7 cellular contexts compared by ENCODE assay signal in genomic region chr5:57174850-57175525, GRCh38. TPM values are rescaled to one million over a fixed set of nuclear protein-coding genes. Genes with fewer than 3 reads are reported as not detected.
A peak's percentile ranks its signal among the peaks of the same experiment; 100 is the strongest.
DNase-seq lines count a peak whose midpoint lies in the region; ATAC-seq and TF ChIP-seq lines count a peak whose summit lies in the region.

No MANE protein-coding gene starts in this region.

- peaks cover 29% of the 10 kb centered on the region for H3K36me3 ChIP-seq in HAP-1 (replicated peaks)
- H3K36me3 ChIP-seq in Panc1 (ENCODE audit: control insufficient read depth, insufficient read depth, low read length), result peaks cover 17% of the 10 kb centered on the region
- peaks cover 5% of the 10 kb centered on the region for H3K36me3 ChIP-seq in neutrophil

- TF ChIP-seq CTCF in Panc1 (IDR thresholded peaks at IDR 0.05) (no peak), epithelial cell of esophagus (IDR thresholded peaks at IDR 0.05; ENCODE audit: insufficient read depth, low read depth, low read length, missing control alignments) (no peak), neutrophil (IDR thresholded peaks at IDR 0.05) (no peak)

- H3K27me3 ChIP-seq in HAP-1 (ENCODE audit: low read depth), result no peaks in the 10 kb centered on the region
- no peaks in the 10 kb centered on the region for H3K27me3 ChIP-seq in Panc1 (ENCODE audit: control insufficient read depth, insufficient read depth, low read length)
- H3K27me3 ChIP-seq in neutrophil, result no peaks in the 10 kb centered on the region

- intact Hi-C loops in Panc1 (cut with micrococcal nuclease; ENCODE audit: unreplicated experiment), result no loop called here

- peaks cover 10% of the 10 kb centered on the region for H3K4me1 ChIP-seq in HAP-1
- H3K4me1 ChIP-seq in Panc1 (ENCODE audit: control insufficient read depth, insufficient read depth, low read length), result peaks cover 15% of the 10 kb centered on the region; the same call in 1 of the 2 replicates
- peaks cover 68 to 69% of the 10 kb centered on the region in 2 experiments for H3K4me1 ChIP-seq in neutrophil (ENCODE audit: control insufficient read depth in 1 of 2, insufficient read depth in 1 of 2, low read depth in 1 of 2, low read length in 1 of 2)

- BruUV-seq in Panc1 (replicated peaks; lab: Mats Ljungman, UMichigan), result no TSS peak

- POLR2A ChIA-PET in Panc1 (lab: Charles Lee), result interaction anchor here (1.3 kb wide), 1 partner anchor 16 kb away, joined by 3 read pairs; no protein-coding TSS in a partner anchor

- H3K4me3 ChIP-seq in HAP-1, result peak overlapping the region; percentile 99
- peak overlapping the region; percentile 98 for H3K4me3 ChIP-seq in Panc1 (ENCODE audit: low read depth in 2 of 2, low read length in 2 of 2)
- peak overlapping the region; percentile 81 for H3K4me3 ChIP-seq in epithelial cell of esophagus (ENCODE audit: low read length)
- peak overlapping the region; percentile 97 to 99 for H3K4me3 ChIP-seq in neutrophil (ENCODE audit: low read depth in 1 of 2, low read length in 1 of 2)

- DNase-seq in HAP-1 (ENCODE audit: low spot score in 2 of 2), result no peak
- DNase-seq in Panc1 (ENCODE audit: low read depth, low spot score), result no peak
- peak; percentile 35 for DNase-seq in epithelial cell of esophagus (ENCODE audit: low read depth)
- DNase-seq in UCSD-AML1 (lab: John Stamatoyannopoulos, UW; ENCODE audit: unreplicated experiment), result no peak
- no peak for DNase-seq in mesenteric fat pad (ENCODE audit: low spot score)

- peak overlapping the region; percentile 94 for H3K27ac ChIP-seq in Panc1 (ENCODE audit: low read length)
- H3K27ac ChIP-seq in neutrophil, result peak overlapping the region; percentile 99

- H3K9me3 ChIP-seq in HAP-1 (no peaks in the 10 kb centered on the region), Panc1 (ENCODE audit: control insufficient read depth, insufficient read depth, low read depth, low read length) (no peaks in the 10 kb centered on the region), neutrophil (no peaks in the 10 kb centered on the region)

- CTCF ChIA-PET in Panc1 (lab: Charles Lee), result no interaction called here

- no peak for ATAC-seq in Panc1
- ATAC-seq in HG02588 (IDR thresholded peaks at IDR 0.05; ENCODE audit: unreplicated experiment), result no peak

- in situ Hi-C loops in HAP-1 (cut with MboI; ENCODE audit: low sequenced_read_pairs), result no loop called here
- in situ Hi-C loops in Panc1 (cut with HindIII; ENCODE audit: low pct_unique_long_range_greater_than_20kb, low sequenced_read_pairs), result no loop called here

RNA-seq across cellular contexts. Expression of gene GPBP1, which starts 1.1 kb away (rescaled TPM):
- total RNA-seq in Panc1 (2021; ENCODE audit: unreplicated experiment) (54.4 TPM), mesenteric fat pad (52.8 TPM)
- polyA plus RNA-seq in Panc1 (2012; ENCODE audit: insufficient read length), result 23.9 TPM
